Comparison of ENCODE assay signal across 20 cellular contexts in genomic region chr16:86220552-86220951, GRCh38.
DNase-seq lines count a peak whose midpoint lies in the region; ATAC-seq and TF ChIP-seq lines count a peak whose summit lies in the region.
"Had no signal": no experiment of that assay in that cellular context is flagged by ENCODE, and none has a peak within 500 bp of the region (broad histone marks: within the 10 kb centered on the region; RNA-seq: fewer than 3 reads in every experiment).

No MANE protein-coding gene starts in this region.

- H4K20me1 ChIP-seq in osteoblast (ENCODE audit: insufficient read depth, low read length): no peaks in the 10 kb centered on the region
- H4K20me1 ChIP-seq: BLaER1 had no signal

- H3K4me3 ChIP-seq in AG10803 (ENCODE audit: low read length) (no peak overlapping the region), fibroblast of mammary gland (ENCODE audit: control insufficient read depth, low read depth, low read length) (no peak overlapping the region), osteoblast (ENCODE audit: insufficient read depth, low read length) (no peak overlapping the region)
- H3K4me3 ChIP-seq: BLaER1, K562 had no signal

- no peak overlapping the region for H2AFZ ChIP-seq in osteoblast (ENCODE audit: low read length)

- ATAC-seq in GM19395 (IDR thresholded peaks at IDR 0.05; ENCODE audit: unreplicated experiment) (no peak), HG02884 (IDR thresholded peaks at IDR 0.05; ENCODE audit: unreplicated experiment) (no peak)
- ATAC-seq: K562 had no signal

- peaks cover 25% of the 10 kb centered on the region for H3K27me3 ChIP-seq in osteoblast (ENCODE audit: insufficient read depth, low read length)

- H3K79me2 ChIP-seq in osteoblast (ENCODE audit: insufficient read depth, low read length): no peaks in the 10 kb centered on the region

- no peaks in the 10 kb centered on the region for H3K9me3 ChIP-seq in osteoblast (ENCODE audit: low read depth, low read length)
- H3K9me3 ChIP-seq: BLaER1 had no signal

- H3K4me1 ChIP-seq in osteoblast (ENCODE audit: insufficient read depth, low read length): peaks cover 15% of the 10 kb centered on the region
- H3K4me1 ChIP-seq: BLaER1 had no signal

- no peak overlapping the region for H3K27ac ChIP-seq in osteoblast (ENCODE audit: low read depth, low read length)
- H3K27ac ChIP-seq: BLaER1 had no signal

- H3K36me3 ChIP-seq in osteoblast (ENCODE audit: insufficient read depth, low read length): no peaks in the 10 kb centered on the region
- H3K36me3 ChIP-seq: BLaER1 had no signal

- no peak overlapping the region for H3K4me2 ChIP-seq in osteoblast (ENCODE audit: insufficient read depth, low read length)
- H3K4me2 ChIP-seq: BLaER1 had no signal

- TF ChIP-seq CTCF in AG10803 (conservative IDR thresholded peaks at IDR 0.05; ENCODE audit: low read length) (no peak), fibroblast of mammary gland (conservative IDR thresholded peaks at IDR 0.05; ENCODE audit: control insufficient read depth, insufficient read depth, low read depth, low read length) (no peak), osteoblast (IDR thresholded peaks at IDR 0.05; ENCODE audit: extremely low read depth, low read depth, low read length) (no peak)

- DNase-seq in AG10803 (ENCODE audit: low read depth): peak; percentile 38
- peak; percentile 9 for DNase-seq in amniotic epithelial cell (ENCODE audit: low read depth)
- peak; percentile 33 for DNase-seq in fibroblast of mammary gland (ENCODE audit: low read depth)
- peak; percentile 11 for DNase-seq in osteoblast (ENCODE audit: insufficient read length, low spot score, missing footprints)
- DNase-seq in germinal center (ENCODE audit: low spot score): no peak
- no peak for DNase-seq in GM19240 (ENCODE audit: insufficient read length, low spot score)
- DNase-seq: CD4-positive, alpha-beta memory T cell; DMS153; GDM1; NCI-H1105; NCI-H1694; NCI-H2081 treated with DMSO at 0.1 percent for 48 hours; NCI-H510A; NCI-H748 treated with DMSO at 0.1 percent for 48 hours; RPMI8226; SHP77 treated with DMSO at 0.1 percent for 48 hours had no signal

Comparison
In these comparisons a context has a peak if more than half of its experiments do, and no peak if none do; other contexts are left out.
1. DNase-seq: peak in AG10803 (single experiment), amniotic epithelial cell (single experiment), fibroblast of mammary gland (single experiment) and osteoblast (single experiment); none in germinal center (single experiment) and GM19240 (single experiment).